Comparison of ENCODE assay signal across 10 cellular contexts in the genomic region with DNA sequence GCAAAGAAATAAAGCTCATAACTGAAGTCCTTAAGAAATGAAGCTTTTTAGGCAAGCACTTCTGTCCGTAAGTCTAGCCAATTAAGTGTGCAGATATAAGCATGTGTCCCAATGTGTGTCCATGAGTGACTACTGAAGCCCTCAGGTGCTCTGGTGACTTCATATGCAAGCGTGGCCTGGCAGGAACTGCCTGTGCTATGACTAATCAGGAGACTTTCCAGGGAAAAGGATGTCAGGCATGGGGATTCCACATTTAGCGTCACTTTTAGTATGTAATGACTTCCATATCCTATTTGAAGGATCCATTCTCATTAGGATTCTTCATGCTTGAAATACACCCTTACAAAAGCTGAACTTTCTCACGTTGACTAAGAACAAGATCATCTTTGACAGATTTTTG.
DNase-seq lines count a peak whose midpoint lies in the region; ATAC-seq, FAIRE-seq and TF ChIP-seq lines count a peak whose summit lies in the region.
"Had no signal": no experiment of that assay in that cellular context is flagged by ENCODE, and none has a peak within 500 bp of the region (broad histone marks: within the 10 kb centered on the region; RNA-seq: fewer than 3 reads in every experiment).

No MANE protein-coding gene starts in this region.

- H3K27me3 Mint-ChIP-seq in activated CD8-positive, alpha-beta T cell treated with anti-CD3 and anti-CD28 coated beads, Interleukin-2, amount 10 ng/mL, durations not matched to agents 7 days and 5 days (ENCODE audit: low read depth): no peaks in the 10 kb centered on the region
- H3K27me3 Mint-ChIP-seq: activated CD8-positive, alpha-beta T cell treated with anti-CD3 and anti-CD28 coated beads for 36 hours had no signal

- no peaks in the 10 kb centered on the region for H3K9me3 Mint-ChIP-seq in activated CD8-positive, alpha-beta T cell treated with anti-CD3 and anti-CD28 coated beads, Interleukin-2, amount 10 ng/mL, durations not matched to agents 7 days and 5 days (ENCODE audit: insufficient read depth)
- H3K9me3 Mint-ChIP-seq: activated CD8-positive, alpha-beta T cell treated with anti-CD3 and anti-CD28 coated beads for 36 hours had no signal

- BruUV-seq in HepG2 (replicated peaks; lab: Mats Ljungman, UMichigan): no TSS peak

- TF ChIP-seq EP300 in HepG2 (IDR thresholded peaks at IDR 0.05; ENCODE audit: low read depth in 2 of 2, low read length in 2 of 2): no peak
- no peak for TF ChIP-seq EP300 in HepG2 (CRISPR knock-in tag; IDR thresholded peaks at IDR 0.05; ENCODE audit: borderline replicate concordance)

- TF ChIP-seq CTCF in astrocyte of the cerebellum (IDR thresholded peaks at IDR 0.05; ENCODE audit: low read depth, low read length, missing control alignments) (no peak), HepG2 (CRISPR knock-in tag; IDR thresholded peaks at IDR 0.05) (no peak), GM13976 (IDR thresholded peaks at IDR 0.05; ENCODE audit: borderline replicate concordance, control extremely low read depth, extremely low read depth, insufficient read depth, missing control alignments) (no peak), left lung (IDR thresholded peaks at IDR 0.05) (no peak), GM20000 (IDR thresholded peaks at IDR 0.05; ENCODE audit: extremely low read depth, missing control alignments) (no peak)

- POLR2A ChIA-PET in HepG2 (lab: Yijun Ruan, JAX): no interaction called here
- POLR2A ChIA-PET in activated CD8-positive, alpha-beta T cell treated with anti-CD3 and anti-CD28 coated beads, Interleukin-2, amount 10 ng/mL, durations not matched to agents 7 days and 5 days (lab: Charles Lee): interaction anchor here (0.6 kb wide), 1 partner anchor 78 kb away, joined by 3 read pairs; no protein-coding TSS in a partner anchor

- intact Hi-C loops in HepG2 (cut with micrococcal nuclease; ENCODE audit: unreplicated experiment): loop anchor here (5.0 kb wide), 1 partner anchor 635 kb away; no protein-coding TSS in a partner anchor
- intact Hi-C loops in left lung (cut with DNase I): no loop called here

- H2AFZ ChIP-seq in HepG2 (ENCODE audit: low read length): no peak overlapping the region

- H4K20me1 ChIP-seq in HepG2 (ENCODE audit: insufficient read depth, low read length): no peaks in the 10 kb centered on the region

- no peak; the same call in 2 of the 3 replicates for ATAC-seq in HepG2
- ATAC-seq in left lung: no peak
- ATAC-seq in activated CD8-positive, alpha-beta T cell treated with anti-CD3 and anti-CD28 coated beads, Interleukin-2, amount 10 ng/mL, durations not matched to agents 7 days and 5 days: no peak
- ATAC-seq: activated CD8-positive, alpha-beta T cell treated with anti-CD3 and anti-CD28 coated beads for 36 hours; left colon had no signal

- DNase-seq in DMS153 treated with DMSO at 0.1 percent for 48 hours (lab: John Stamatoyannopoulos, UW; ENCODE audit: unreplicated experiment) (peak; percentile 48), astrocyte of the cerebellum (ENCODE audit: low read depth) (peak; percentile 51), HepG2 (ENCODE audit: low spot score) (peak; percentile 29), GM13976 (ENCODE audit: low spot score) (no peak), left lung (no peak), GM20000 (ENCODE audit: low spot score) (no peak)
- no peak for DNase-seq in activated CD8-positive, alpha-beta T cell treated with anti-CD3 and anti-CD28 coated beads, Interleukin-2, amount 10 ng/mL, durations not matched to agents 7 days and 5 days
- DNase-seq: activated CD8-positive, alpha-beta T cell treated with anti-CD3 and anti-CD28 coated beads for 36 hours; left colon had no signal

- peaks cover 42% of the 10 kb centered on the region for H3K4me1 ChIP-seq in HUES64 (ENCODE audit: insufficient read depth, low read length)
- 0 out of 2 replicates have a peak, but pooled peaks cover under 1% of the 10 kb centered on the region for H3K4me1 ChIP-seq in HepG2 (ENCODE audit: insufficient read depth, low read length)
- no peaks in the 10 kb centered on the region for H3K4me1 ChIP-seq in left lung

- peak overlapping the region; percentile 11; the same call in 1 of the 2 replicates for H3K27ac ChIP-seq in HUES64 (ENCODE audit: low read depth, low read length)
- H3K27ac ChIP-seq in HepG2 (ENCODE audit: extremely low read length, insufficient read depth, low read length): no peak overlapping the region
- no peak overlapping the region for H3K27ac ChIP-seq in left lung

- no peak overlapping the region for H3K4me3 ChIP-seq in HUES64 (ENCODE audit: low read length)
- no peak overlapping the region for H3K4me3 ChIP-seq in astrocyte of the cerebellum (ENCODE audit: low read depth, low read length)
- H3K4me3 ChIP-seq in HepG2 (replicated peaks in 1 of 3; ENCODE audit: insufficient read depth in 1 of 3, low read depth in 2 of 3, low read length in 3 of 3): no peak overlapping the region
- no peak overlapping the region for H3K4me3 ChIP-seq in left lung

- H3K9me3 ChIP-seq in HUES64 (ENCODE audit: insufficient read depth, low read depth, low read length) (no peaks in the 10 kb centered on the region), HepG2 (ENCODE audit: low read length) (no peaks in the 10 kb centered on the region), left lung (no peaks in the 10 kb centered on the region)

- no peaks in the 10 kb centered on the region for H3K4me1 Mint-ChIP-seq in activated CD8-positive, alpha-beta T cell treated with anti-CD3 and anti-CD28 coated beads, Interleukin-2, amount 10 ng/mL, durations not matched to agents 7 days and 5 days (ENCODE audit: low read depth)

- in situ Hi-C loops in astrocyte of the cerebellum (cut with HindIII; ENCODE audit: low sequenced_read_pairs) (no loop called here), HepG2 (cut with HindIII; ENCODE audit: extremely low pct_ligation_motif_present, low pct_unique_long_range_greater_than_20kb) (no loop called here), GM13976 (cut with MboI; ENCODE audit: low sequenced_read_pairs, unreplicated experiment) (no loop called here)

- no peak for FAIRE-seq in HepG2 (lab: Jason Lieb, UNC)

- TF ChIP-seq POLR2A in HepG2 (IDR thresholded peaks at IDR 0.05; ENCODE audit: insufficient read depth in 1 of 2, low read depth in 2 of 2, low read length in 2 of 2): no peak

- no peak overlapping the region for H3K9ac ChIP-seq in HUES64 (ENCODE audit: low read depth, low read length)
- H3K9ac ChIP-seq in HepG2 (ENCODE audit: insufficient read depth, low read depth, low read length): no peak overlapping the region

- WGBS in HUES64: 78% methylated on average over 4 of the region's 4 CpGs
- 96% methylated on average over 4 of the region's 4 CpGs for WGBS in HepG2 (ENCODE audit: low lambda C conversion rate)

- no peaks in the 10 kb centered on the region for H3K27me3 ChIP-seq in HUES64 (ENCODE audit: insufficient read depth, low read length)
- H3K27me3 ChIP-seq in HepG2 (ENCODE audit: control insufficient read depth in 1 of 2, insufficient read depth in 2 of 2, low read length in 2 of 2): no peaks in the 10 kb centered on the region
- H3K27me3 ChIP-seq in left lung: no peaks in the 10 kb centered on the region

- CTCF ChIA-PET in HepG2 (lab: Yijun Ruan, JAX; ENCODE audit: low intra/inter-chr PET ratio, low total read pairs): no interaction called here
- CTCF ChIA-PET in activated CD8-positive, alpha-beta T cell treated with anti-CD3 and anti-CD28 coated beads, Interleukin-2, amount 10 ng/mL, durations not matched to agents 7 days and 5 days (lab: Charles Lee): no interaction called here

- H3K4me2 ChIP-seq in HepG2 (ENCODE audit: low read depth, low read length): no peak overlapping the region

- H3K36me3 ChIP-seq in HUES64 (ENCODE audit: insufficient read depth, low read length): no peaks in the 10 kb centered on the region
- peaks cover 3 to 7% of the 10 kb centered on the region in 2 experiments; a peak in 3 of 5 replicates for H3K36me3 ChIP-seq in HepG2 (replicated peaks in 1 of 2; ENCODE audit: control insufficient read depth in 1 of 2, insufficient read depth in 2 of 2, low read length in 2 of 2)
- peaks cover 0 to 7% of the 10 kb centered on the region in 2 donors for H3K36me3 ChIP-seq in left lung

- no peak overlapping the region for H3K4me3 Mint-ChIP-seq in activated CD8-positive, alpha-beta T cell treated with anti-CD3 and anti-CD28 coated beads, Interleukin-2, amount 10 ng/mL, durations not matched to agents 7 days and 5 days
- H3K4me3 Mint-ChIP-seq: activated CD8-positive, alpha-beta T cell treated with anti-CD3 and anti-CD28 coated beads for 36 hours had no signal

- no peak for TF ChIP-seq RAD21 in HepG2 (CRISPR knock-in tag; IDR thresholded peaks at IDR 0.05)

- H3K27ac Mint-ChIP-seq in activated CD8-positive, alpha-beta T cell treated with anti-CD3 and anti-CD28 coated beads, Interleukin-2, amount 10 ng/mL, durations not matched to agents 7 days and 5 days: no peak overlapping the region
- H3K27ac Mint-ChIP-seq: activated CD8-positive, alpha-beta T cell treated with anti-CD3 and anti-CD28 coated beads for 36 hours had no signal

- peaks cover 11% of the 10 kb centered on the region for H3K36me3 Mint-ChIP-seq in activated CD8-positive, alpha-beta T cell treated with anti-CD3 and anti-CD28 coated beads, Interleukin-2, amount 10 ng/mL, durations not matched to agents 7 days and 5 days (ENCODE audit: low read depth)

- H3K79me2 ChIP-seq in HepG2 (ENCODE audit: insufficient read depth, low read length): no peaks in the 10 kb centered on the region

TF ChIP-seq in HepG2, 621 proteins besides CTCF, POLR2A, EP300 and RAD21:
- peak; percentile 17; the same call in 1 of the 2 replicates for TF ChIP-seq FOSL2 (CRISPR knock-in tag; IDR thresholded peaks at IDR 0.05)
- no peak for TF ChIP-seq CBX2 (IDR thresholded peaks at IDR 0.05; ENCODE audit: low read depth, low read length)
- TF ChIP-seq CBX2 (CRISPR knock-in tag; IDR thresholded peaks at IDR 0.05; ENCODE audit: low read depth): no peak
- TF ChIP-seq IRF2 (CRISPR knock-in tag; IDR thresholded peaks at IDR 0.05): no peak

Comparison
In these comparisons a context has a peak if more than half of its experiments do, and no peak if none do; other contexts are left out.
1. DNase-seq: peak in DMS153 treated with DMSO at 0.1 percent for 48 hours (single experiment), astrocyte of the cerebellum (single experiment) and HepG2 (single experiment); none in GM13976 (single experiment), left lung (0 of 2), activated CD8-positive, alpha-beta T cell treated with anti-CD3 and anti-CD28 coated beads, Interleukin-2, amount 10 ng/mL, durations not matched to agents 7 days and 5 days (single experiment) and GM20000 (single experiment).